In the genomic region with DNA sequence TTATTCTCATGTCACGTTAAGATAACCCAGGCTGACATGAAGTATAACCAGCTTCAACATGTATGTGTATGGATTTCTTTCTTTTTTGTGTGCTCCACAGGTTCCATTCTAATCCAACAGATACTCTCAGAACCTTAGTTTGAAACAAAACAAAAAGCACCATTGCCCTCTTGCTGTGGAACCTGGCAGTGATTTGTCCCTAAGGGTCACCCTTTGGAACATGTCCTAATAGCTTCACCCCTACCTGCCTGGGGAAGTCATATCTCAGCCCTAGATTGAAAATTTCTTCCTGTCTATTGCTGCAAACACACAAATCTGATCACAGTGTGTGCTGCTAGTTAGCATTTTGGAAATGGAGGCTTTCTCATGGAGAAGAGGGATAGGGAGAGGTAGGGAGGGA, we compare ENCODE assay signal across 18 cellular contexts. TPM values are rescaled to one million over a fixed set of nuclear protein-coding genes. Genes with fewer than 3 reads are reported as not detected.
DNase-seq lines count a peak whose midpoint lies in the region; ATAC-seq and TF ChIP-seq lines count a peak whose summit lies in the region.
"Had no signal": no experiment of that assay in that cellular context is flagged by ENCODE, and none has a peak within 500 bp of the region (broad histone marks: within the 10 kb centered on the region; RNA-seq: fewer than 3 reads in every experiment).

No MANE protein-coding gene starts in this region.

- TF ChIP-seq CTCF in GM23338 (conservative IDR thresholded peaks at IDR 0.05; ENCODE audit: low read depth in 2 of 2) (peak; percentile 42 to 43), OCI-LY3 (IDR thresholded peaks at IDR 0.05; ENCODE audit: low read depth, low read length) (peak; percentile 42)

- H3K18ac ChIP-seq in mesendoderm (ENCODE audit: low read length), result no peak overlapping the region

- H3K79me1 ChIP-seq in mesendoderm (ENCODE audit: low read length), result no peaks in the 10 kb centered on the region

- no peaks in the 10 kb centered on the region for H3K27me3 ChIP-seq in GM23338 (ENCODE audit: insufficient read depth)
- H3K27me3 ChIP-seq in OCI-LY3 (ENCODE audit: low read depth, low read length), result peaks cover 97% of the 10 kb centered on the region
- H3K27me3 ChIP-seq in mesendoderm (ENCODE audit: insufficient read depth, low read length, poor library complexity), result no peaks in the 10 kb centered on the region

- no peak for DNase-seq in GM23338 (ENCODE audit: low spot score)
- no peak for DNase-seq in left lobe of liver (ENCODE audit: low spot score)
- peak; percentile 10 for DNase-seq in mesendoderm
- no peak for DNase-seq in effector CD8-positive, alpha-beta T cell (lab: John Stamatoyannopoulos, UW)
- DNase-seq in NCI-H1436 treated with DMSO at 0.1 percent for 48 hours (lab: John Stamatoyannopoulos, UW), result no peak
- no peak for DNase-seq in activated CD8-positive, alpha-beta memory T cell treated with anti-CD3 and anti-CD28 coated beads for 24 hours
- DNase-seq: AML-193; CD4-positive, alpha-beta memory T cell; DMS153; DMS79; GDM1; HCEC 1CT; IMR-90 had no signal

- H4K20me1 ChIP-seq in GM23338 (replicated peaks; ENCODE audit: insufficient read depth), result no peaks in the 10 kb centered on the region
- 0 out of 2 replicates have a peak, but pooled peaks cover 3% of the 10 kb centered on the region for H4K20me1 ChIP-seq in OCI-LY3 (ENCODE audit: insufficient read depth, low read length)

- H4K5ac ChIP-seq in mesendoderm (ENCODE audit: low read length), result no peak overlapping the region

- H3K9me3 Mint-ChIP-seq in GM23338, result no peaks in the 10 kb centered on the region

- H3K56ac ChIP-seq in mesendoderm (ENCODE audit: low read length), result peak overlapping the region; percentile 15

- H2BK120ac ChIP-seq in mesendoderm (ENCODE audit: low read depth, low read length), result no peak overlapping the region

- H2BK15ac ChIP-seq in mesendoderm (replicated peaks; ENCODE audit: low read depth), result no peak overlapping the region

- no peaks in the 10 kb centered on the region for H3K9me2 ChIP-seq in GM23338 (ENCODE audit: insufficient read depth)

- H3K4me2 ChIP-seq in GM23338 (no peak overlapping the region), OCI-LY3 (ENCODE audit: low read length) (no peak overlapping the region), mesendoderm (ENCODE audit: low read length) (no peak overlapping the region)
- H3K4me2 ChIP-seq: A549 had no signal

- H2AFZ ChIP-seq in GM23338 (no peak overlapping the region), OCI-LY3 (ENCODE audit: low read depth, low read length) (no peak overlapping the region)

- no CpG with 5 or more reads among the region's 1 CpG for WGBS in mesendoderm (ENCODE audit: extremely low coverage, insufficient coverage, low lambda C conversion rate)

- no peak overlapping the region for H2AK5ac ChIP-seq in mesendoderm (ENCODE audit: low read length)

- no peak overlapping the region for H3K4ac ChIP-seq in mesendoderm (ENCODE audit: low read depth, low read length)

- H3K4me1 ChIP-seq in GM23338 (ENCODE audit: insufficient read depth), result peaks cover 9% of the 10 kb centered on the region
- H3K4me1 ChIP-seq in OCI-LY3 (ENCODE audit: low read length), result peaks cover 21% of the 10 kb centered on the region
- H3K4me1 ChIP-seq in mesendoderm (ENCODE audit: control insufficient read depth, low read depth, low read length), result no peaks in the 10 kb centered on the region
- H3K4me1 ChIP-seq: A549 had no signal

- no peaks in the 10 kb centered on the region for H3K36me3 Mint-ChIP-seq in GM23338 (ENCODE audit: low read depth)
- H3K36me3 Mint-ChIP-seq: CD4-positive, alpha-beta memory T cell had no signal

- no peak overlapping the region for H3K9ac ChIP-seq in OCI-LY3 (ENCODE audit: low read length)
- no peak overlapping the region for H3K9ac ChIP-seq in mesendoderm (ENCODE audit: low read length)

- H3K9me3 ChIP-seq in OCI-LY3 (ENCODE audit: insufficient read depth, low read length), result no peaks in the 10 kb centered on the region
- H3K9me3 ChIP-seq: A549 had no signal

- no peak overlapping the region for H3K4me3 Mint-ChIP-seq in GM23338
- H3K4me3 Mint-ChIP-seq: CD4-positive, alpha-beta memory T cell had no signal

- no peaks in the 10 kb centered on the region for H3K79me2 ChIP-seq in GM23338 (replicated peaks; ENCODE audit: insufficient read depth)
- no peaks in the 10 kb centered on the region for H3K79me2 ChIP-seq in OCI-LY3 (ENCODE audit: low read length)
- H3K79me2 ChIP-seq in mesendoderm (ENCODE audit: control insufficient read depth, insufficient read depth, low read length), result no peaks in the 10 kb centered on the region

- no peak overlapping the region for H3K23ac ChIP-seq in mesendoderm (ENCODE audit: low read length)

- H3K27ac ChIP-seq in GM23338 (ENCODE audit: low read depth) (no peak overlapping the region), OCI-LY3 (ENCODE audit: low read length) (no peak overlapping the region), mesendoderm (ENCODE audit: low read depth, low read length) (no peak overlapping the region)
- H3K27ac ChIP-seq: 22Rv1, A549, C4-2B, HL-60 had no signal

- H3K36me3 ChIP-seq in GM23338 (ENCODE audit: insufficient read depth), result no peaks in the 10 kb centered on the region
- H3K36me3 ChIP-seq in OCI-LY3 (replicated peaks; ENCODE audit: low read depth, low read length), result no peaks in the 10 kb centered on the region
- no peaks in the 10 kb centered on the region for H3K36me3 ChIP-seq in mesendoderm (ENCODE audit: control insufficient read depth, insufficient read depth, low read length)

- ATAC-seq in GM23338 (no peak), left lobe of liver (peak; percentile 72)
- ATAC-seq: A549 had no signal

- H3K27me3 Mint-ChIP-seq in GM23338 (ENCODE audit: insufficient read depth, low read depth, poor library complexity), result no peaks in the 10 kb centered on the region

- H2BK5ac ChIP-seq in mesendoderm (ENCODE audit: low read length), result no peak overlapping the region

- H3K27ac Mint-ChIP-seq in GM23338, result no peak overlapping the region

- H4K8ac ChIP-seq in mesendoderm (ENCODE audit: low read depth, low read length), result no peak overlapping the region

- peaks cover 19% of the 10 kb centered on the region for H3K4me1 Mint-ChIP-seq in GM23338
- H3K4me1 Mint-ChIP-seq: CD4-positive, alpha-beta memory T cell had no signal

- no peaks in the 10 kb centered on the region for H3F3A ChIP-seq in GM23338 (replicated peaks; ENCODE audit: low read depth)

- H3K4me3 ChIP-seq in GM23338 (no peak overlapping the region), OCI-LY3 (ENCODE audit: low read length) (no peak overlapping the region), mesendoderm (ENCODE audit: low read length) (no peak overlapping the region)
- H3K4me3 ChIP-seq: A549 had no signal

TF ChIP-seq in GM23338, 12 proteins besides CTCF, POLR2A, EP300 and RAD21 (continues in another document):
- no peak for TF ChIP-seq ZNF114 (CRISPR knock-in tag; IDR thresholded peaks at IDR 0.05)

RNA-seq across cellular contexts. Expression of gene CADM1, which starts 11.4 kb away (rescaled TPM):
- total RNA-seq in GM23338 (2014; rRNA removed; shearing (Covaris generic)), result 18.0 and 26.1 TPM in 2 replicates
- polyA plus RNA-seq in GM23338 (2016; fragmentation: Nextera tagmentation; extraction: Ambion mirVana), result 16.5 and 18.0 TPM in 2 replicates
- total RNA-seq in left lobe of liver, result 27.2 TPM
- polyA plus RNA-seq in mesendoderm (2013, experiment 1 of 2), result 11.2 TPM
- 12.3 TPM for polyA plus RNA-seq in mesendoderm (2013, experiment 2 of 2)
